Comparison of ENCODE assay signal across 16 cellular contexts in genomic region chr7:70143089-70144044, GRCh38.
DNase-seq lines count a peak whose midpoint lies in the region; ATAC-seq and TF ChIP-seq lines count a peak whose summit lies in the region.
"Had no signal": no experiment of that assay in that cellular context is flagged by ENCODE, and none has a peak within 500 bp of the region (broad histone marks: within the 10 kb centered on the region; RNA-seq: fewer than 3 reads in every experiment).

No MANE protein-coding gene starts in this region.

- no peak for TF ChIP-seq POLR2A in gastroesophageal sphincter (IDR thresholded peaks at IDR 0.05)

- DNase-seq in AG20443 (ENCODE audit: low spot score): peak; percentile 69
- DNase-seq in M059J (ENCODE audit: low read depth): peak; percentile 78
- DNase-seq in NCI-H82 (lab: John Stamatoyannopoulos, UW): peak; percentile 68
- no peak for DNase-seq in tibial artery
- DNase-seq in activated CD4-positive, alpha-beta T cell treated with anti-CD3 and anti-CD28 coated beads, Interleukin-2, amount 50 U/mL, for 1 hour: no peak
- DNase-seq: NCI-H510A treated with DMSO at 0.1 percent for 48 hours; psoas muscle; SHP77 treated with DMSO at 0.1 percent for 48 hours; stimulated activated CD4-positive, alpha-beta T cell treated with anti-CD3 and anti-CD28 coated beads, Interleukin-4, amount 100 ng/mL, for 1 hour; stimulated activated naive CD4-positive, alpha-beta T cell treated with Interleukin-2 at 50 U/mL for 16 hours had no signal

- intact Hi-C loops in tibial artery (cut with DNase I; ENCODE audit: low total_unique reads): no loop called here

- no peak for TF ChIP-seq CTCF in gastroesophageal sphincter (IDR thresholded peaks at IDR 0.05)
- no peak for TF ChIP-seq CTCF in tibial artery (IDR thresholded peaks at IDR 0.05)

- no peak overlapping the region for H3K4me3 ChIP-seq in gastroesophageal sphincter
- no peak overlapping the region for H3K4me3 ChIP-seq in tibial artery
- H3K4me3 ChIP-seq: BLaER1, psoas muscle had no signal

- H3K27me3 ChIP-seq in gastroesophageal sphincter: no peaks in the 10 kb centered on the region
- H3K27me3 ChIP-seq in tibial artery: no peaks in the 10 kb centered on the region
- H3K27me3 ChIP-seq: BLaER1 had no signal

- ATAC-seq in gastroesophageal sphincter: peak; percentile 50
- ATAC-seq in GM21447 (IDR thresholded peaks at IDR 0.05; ENCODE audit: unreplicated experiment): no peak
- ATAC-seq in HG02642 (IDR thresholded peaks at IDR 0.05; ENCODE audit: poor library complexity, unreplicated experiment): no peak
- ATAC-seq: activated naive CD4-positive, alpha-beta T cell treated with anti-CD3 and anti-CD28 coated beads, Interleukin-2, amount 50 U/mL, for 72 hours; esophagus mucosa had no signal

- H3K36me3 ChIP-seq in gastroesophageal sphincter (no peaks in the 10 kb centered on the region), tibial artery (no peaks in the 10 kb centered on the region)

- no peak for TF ChIP-seq EP300 in gastroesophageal sphincter (IDR thresholded peaks at IDR 0.05)

- H3K4me1 ChIP-seq in gastroesophageal sphincter: peaks cover 2 to 13% (median 3%) of the 10 kb centered on the region in 3 donors
- H3K4me1 ChIP-seq in tibial artery: peaks cover 0 to 18% (median 5%) of the 10 kb centered on the region in 4 donors
- H3K4me1 ChIP-seq: BLaER1 had no signal

- H3K27ac ChIP-seq in gastroesophageal sphincter (no peak overlapping the region), tibial artery (no peak overlapping the region)
- H3K27ac ChIP-seq: BLaER1, psoas muscle had no signal

- H3K9me3 ChIP-seq in gastroesophageal sphincter: no peaks in the 10 kb centered on the region
- H3K9me3 ChIP-seq in tibial artery: no peaks in the 10 kb centered on the region
- H3K9me3 ChIP-seq: BLaER1, psoas muscle had no signal

- 20 to 25% methylated on average over 5 of the region's 5 CpGs for WGBS in gastroesophageal sphincter (ENCODE audit: low coverage in 1 of 2), 2 donors

Comparison
In these comparisons a context has a peak if more than half of its experiments do, and no peak if none do; other contexts are left out.
1. DNase-seq: peak in AG20443 (single experiment), M059J (single experiment) and NCI-H82 (single experiment); none in tibial artery (0 of 2) and activated CD4-positive, alpha-beta T cell treated with anti-CD3 and anti-CD28 coated beads, Interleukin-2, amount 50 U/mL, for 1 hour (single experiment).